In the genomic region with DNA sequence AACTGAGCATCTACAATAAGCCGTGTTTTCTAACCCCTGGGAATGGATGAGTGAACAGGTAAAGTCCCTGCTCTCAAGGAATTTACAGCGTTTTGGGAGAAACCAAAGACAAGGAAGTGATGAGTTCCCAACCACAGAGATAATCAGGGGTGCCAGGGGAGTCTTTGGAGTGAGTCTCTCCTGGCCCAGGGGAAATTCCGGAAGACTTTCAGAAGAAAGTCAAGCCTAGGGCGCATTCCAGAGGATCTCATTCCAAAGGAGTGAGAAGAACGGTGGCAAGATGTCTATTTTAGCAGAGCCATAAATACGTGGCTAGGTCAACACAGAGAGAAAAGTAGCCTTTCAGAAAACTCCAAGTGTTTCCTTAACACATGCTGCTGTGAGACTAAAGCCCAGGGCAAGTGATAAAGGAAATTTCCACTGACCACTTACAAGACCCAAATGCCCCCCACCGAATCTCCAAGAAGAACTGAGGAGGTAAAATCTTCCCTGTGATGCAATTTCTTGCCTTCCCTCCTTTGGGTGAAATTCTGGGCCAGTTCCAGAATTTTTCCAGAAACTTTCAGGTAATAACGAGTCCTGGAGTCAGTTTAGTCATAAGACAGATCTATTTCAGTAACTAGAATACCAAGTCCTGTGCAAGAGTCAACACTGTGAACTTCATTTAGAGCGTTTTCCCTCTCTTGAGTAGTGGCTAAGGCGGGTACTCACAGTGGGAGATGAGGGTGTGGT, we compare ENCODE assay signal across 31 cellular contexts.
A peak's percentile ranks its signal among the peaks of the same experiment; 100 is the strongest.
DNase-seq lines count a peak whose midpoint lies in the region; ATAC-seq, FAIRE-seq and TF ChIP-seq lines count a peak whose summit lies in the region.
"Had no signal": no experiment of that assay in that cellular context is flagged by ENCODE, and none has a peak within 500 bp of the region (broad histone marks: within the 10 kb centered on the region; RNA-seq: fewer than 3 reads in every experiment).

No MANE protein-coding gene starts in this region.

- no peak overlapping the region for H4K8ac ChIP-seq in trophoblast cell (ENCODE audit: low read depth, low read length)

- no peak for TF ChIP-seq POLR2A in vagina (IDR thresholded peaks at IDR 0.05)

- H3K79me1 ChIP-seq in trophoblast cell (ENCODE audit: low read length) = peaks cover 10% of the 10 kb centered on the region

- peak overlapping the region; percentile 80 for H2BK5ac ChIP-seq in trophoblast cell (ENCODE audit: low read depth, low read length, poor library complexity)

- H3K27me3 ChIP-seq in trophoblast cell (ENCODE audit: insufficient read depth, low read length) (no peaks in the 10 kb centered on the region), vagina (no peaks in the 10 kb centered on the region)
- H3K27me3 ChIP-seq: sigmoid colon, upper lobe of right lung had no signal

- no peaks in the 10 kb centered on the region for H3K4me1 Mint-ChIP-seq in activated CD8-positive, alpha-beta memory T cell treated with anti-CD3 and anti-CD28 coated beads, Interleukin-2, amount 10 ng/mL, durations not matched to agents 7 days and 5 days
- H3K4me1 Mint-ChIP-seq: activated naive CD8-positive, alpha-beta T cell treated with anti-CD3 and anti-CD28 coated beads for 36 hours; IgD-negative memory B cell; stimulated activated memory B cell treated with anti-CD40 and anti-IgM and Interleukin-4, amounts not matched to agents 10 μg/mL and 1 μg/mL and 100 μg/mL, for 72 hours had no signal

- H4K12ac ChIP-seq in trophoblast cell (ENCODE audit: low read depth, low read length) = no peak overlapping the region

- no peak overlapping the region for H3K9ac ChIP-seq in trophoblast cell (ENCODE audit: low read length)

- peaks cover 2% of the 10 kb centered on the region for H3K9me3 Mint-ChIP-seq in activated CD8-positive, alpha-beta memory T cell treated with anti-CD3 and anti-CD28 coated beads, Interleukin-2, amount 10 ng/mL, durations not matched to agents 7 days and 5 days (ENCODE audit: low read depth)
- H3K9me3 Mint-ChIP-seq: activated naive CD8-positive, alpha-beta T cell treated with anti-CD3 and anti-CD28 coated beads for 36 hours; stimulated activated memory B cell treated with anti-CD40 and anti-IgM and Interleukin-4, amounts not matched to agents 10 μg/mL and 1 μg/mL and 100 μg/mL, for 72 hours had no signal

- H2AFZ ChIP-seq in trophoblast cell (ENCODE audit: insufficient read depth, low read length, poor library complexity) = no peak overlapping the region

- no peaks in the 10 kb centered on the region for H3K36me3 ChIP-seq in trophoblast cell (ENCODE audit: control insufficient read depth in 1 of 2, insufficient read depth in 2 of 2, low read length in 2 of 2)
- no peaks in the 10 kb centered on the region for H3K36me3 ChIP-seq in vagina
- H3K36me3 ChIP-seq: prostate gland, sigmoid colon, upper lobe of right lung had no signal

- H2AK5ac ChIP-seq in trophoblast cell (ENCODE audit: low read length) = no peak overlapping the region

- no peak overlapping the region for H3K4ac ChIP-seq in trophoblast cell (ENCODE audit: low read depth, low read length)

- ATAC-seq in activated CD8-positive, alpha-beta memory T cell treated with anti-CD3 and anti-CD28 coated beads, Interleukin-2, amount 10 ng/mL, durations not matched to agents 7 days and 5 days = no peak
- no peak for ATAC-seq in GM21526 (IDR thresholded peaks at IDR 0.05; ENCODE audit: low FRiP score, unreplicated experiment)
- ATAC-seq: activated CD8-positive, alpha-beta T cell treated with anti-CD3 and anti-CD28 coated beads, Interleukin-2, amount 10 ng/mL, durations not matched to agents 7 days and 5 days; left lobe of liver; upper lobe of right lung had no signal

- no CpG with 5 or more reads among the region's 10 CpGs for WGBS in trophoblast cell (ENCODE audit: extremely low coverage, insufficient coverage, insufficient read length)

- no peak for TF ChIP-seq CTCF in fibroblast of villous mesenchyme (IDR thresholded peaks at IDR 0.05; ENCODE audit: insufficient read depth, low read depth, low read length)
- no peak for TF ChIP-seq CTCF in vagina (IDR thresholded peaks at IDR 0.05)

- H4K91ac ChIP-seq in trophoblast cell (ENCODE audit: low read depth, low read length) = peak overlapping the region; percentile 78

- H3K27ac ChIP-seq in trophoblast cell (ENCODE audit: low read depth, low read length) (peak overlapping the region; percentile 67), vagina (no peak overlapping the region)
- H3K27ac ChIP-seq: C4-2B, prostate gland, sigmoid colon, SK-N-MC, upper lobe of right lung had no signal

- H3K4me2 ChIP-seq in trophoblast cell (ENCODE audit: low read length) = no peak overlapping the region

- H3K27ac Mint-ChIP-seq in activated CD8-positive, alpha-beta memory T cell treated with anti-CD3 and anti-CD28 coated beads, Interleukin-2, amount 10 ng/mL, durations not matched to agents 7 days and 5 days = no peak overlapping the region
- H3K27ac Mint-ChIP-seq: activated CD8-positive, alpha-beta T cell treated with anti-CD3 and anti-CD28 coated beads, Interleukin-2, amount 10 ng/mL, durations not matched to agents 7 days and 5 days; activated naive CD8-positive, alpha-beta T cell treated with anti-CD3 and anti-CD28 coated beads for 36 hours; IgD-negative memory B cell; stimulated activated memory B cell treated with anti-CD40 and anti-IgM and Interleukin-4, amounts not matched to agents 10 μg/mL and 1 μg/mL and 100 μg/mL, for 72 hours; T-helper 1 cell treated with Interleukin-12 subunit alpha and Interleukin-12 subunit beta and Interleukin-4 antibody, amounts not matched to agents 30 μg/mL and 1 μg/mL, for 36 hours had no signal

- CTCF ChIA-PET in activated CD8-positive, alpha-beta memory T cell treated with anti-CD3 and anti-CD28 coated beads, Interleukin-2, amount 10 ng/mL, durations not matched to agents 7 days and 5 days (lab: Charles Lee) = no interaction called here

- H3K23ac ChIP-seq in trophoblast cell (ENCODE audit: low read length) = peak overlapping the region; percentile 13

- peak overlapping the region; percentile 86 for H2BK12ac ChIP-seq in trophoblast cell (ENCODE audit: low read length)

- no peaks in the 10 kb centered on the region for H3K79me2 ChIP-seq in trophoblast cell (ENCODE audit: control insufficient read depth, insufficient read depth, low read length, poor library complexity)

- H2BK120ac ChIP-seq in trophoblast cell (ENCODE audit: insufficient read depth, low read length, poor library complexity) = peak overlapping the region; percentile 8

- H3K4me1 ChIP-seq in trophoblast cell (ENCODE audit: control insufficient read depth in 1 of 2, insufficient read depth in 2 of 2, low read length in 2 of 2) (peaks cover 7 to 10% of the 10 kb centered on the region in 2 experiments), vagina (no peaks in the 10 kb centered on the region)
- H3K4me1 ChIP-seq: prostate gland, sigmoid colon, upper lobe of right lung had no signal

- H3K36me3 Mint-ChIP-seq in activated CD8-positive, alpha-beta memory T cell treated with anti-CD3 and anti-CD28 coated beads, Interleukin-2, amount 10 ng/mL, durations not matched to agents 7 days and 5 days = no peaks in the 10 kb centered on the region
- H3K36me3 Mint-ChIP-seq: activated naive CD8-positive, alpha-beta T cell treated with anti-CD3 and anti-CD28 coated beads for 36 hours; IgD-negative memory B cell; stimulated activated memory B cell treated with anti-CD40 and anti-IgM and Interleukin-4, amounts not matched to agents 10 μg/mL and 1 μg/mL and 100 μg/mL, for 72 hours had no signal

- H3K4me3 Mint-ChIP-seq in activated CD8-positive, alpha-beta memory T cell treated with anti-CD3 and anti-CD28 coated beads, Interleukin-2, amount 10 ng/mL, durations not matched to agents 7 days and 5 days = no peak overlapping the region
- H3K4me3 Mint-ChIP-seq: activated CD8-positive, alpha-beta T cell treated with anti-CD3 and anti-CD28 coated beads, Interleukin-2, amount 10 ng/mL, durations not matched to agents 7 days and 5 days; activated naive CD8-positive, alpha-beta T cell treated with anti-CD3 and anti-CD28 coated beads for 36 hours; IgD-negative memory B cell; stimulated activated memory B cell treated with anti-CD40 and anti-IgM and Interleukin-4, amounts not matched to agents 10 μg/mL and 1 μg/mL and 100 μg/mL, for 72 hours; T-helper 1 cell treated with Interleukin-12 subunit alpha and Interleukin-12 subunit beta and Interleukin-4 antibody, amounts not matched to agents 30 μg/mL and 1 μg/mL, for 36 hours had no signal

- H3K4me3 ChIP-seq in fibroblast of villous mesenchyme (ENCODE audit: low read depth, low read length) = no peak overlapping the region
- H3K4me3 ChIP-seq in trophoblast cell (ENCODE audit: low read depth, low read length) = no peak overlapping the region
- H3K4me3 ChIP-seq in vagina = no peak overlapping the region
- H3K4me3 ChIP-seq: prostate gland, sigmoid colon, SK-N-MC, upper lobe of right lung had no signal

- peak overlapping the region; percentile 2 for H3K14ac ChIP-seq in trophoblast cell (ENCODE audit: low read length)

- FAIRE-seq in RCC 7860 (lab: Jason Lieb, UNC) = peak; percentile 72
- FAIRE-seq: GM12892 had no signal

- no peaks in the 10 kb centered on the region for H3K27me3 Mint-ChIP-seq in activated CD8-positive, alpha-beta memory T cell treated with anti-CD3 and anti-CD28 coated beads, Interleukin-2, amount 10 ng/mL, durations not matched to agents 7 days and 5 days
- H3K27me3 Mint-ChIP-seq: activated naive CD8-positive, alpha-beta T cell treated with anti-CD3 and anti-CD28 coated beads for 36 hours; IgD-negative memory B cell; stimulated activated memory B cell treated with anti-CD40 and anti-IgM and Interleukin-4, amounts not matched to agents 10 μg/mL and 1 μg/mL and 100 μg/mL, for 72 hours had no signal

- H3K18ac ChIP-seq in trophoblast cell (ENCODE audit: low read length) = peak overlapping the region; percentile 4

- H3K9me3 ChIP-seq in trophoblast cell (ENCODE audit: insufficient read depth, low read depth, low read length) (peaks cover 2% of the 10 kb centered on the region), vagina (no peaks in the 10 kb centered on the region)
- H3K9me3 ChIP-seq: prostate gland, sigmoid colon, upper lobe of right lung had no signal

- intact Hi-C loops in vagina (cut with DNase I) = no loop called here

- DNase-seq in ELF-1 (ENCODE audit: low read depth, low spot score) (peak; percentile 86), RCC 7860 (ENCODE audit: low spot score) (peak; percentile 82), fibroblast of villous mesenchyme (ENCODE audit: low read depth) (peak; percentile 0), trophoblast cell (peak; percentile 94 to 98), vagina (ENCODE audit: extremely low spot score in 2 of 2) (no peak), Kasumi-1 (lab: John Stamatoyannopoulos, UW) (no peak)
- no peak for DNase-seq in activated CD8-positive, alpha-beta memory T cell treated with anti-CD3 and anti-CD28 coated beads, Interleukin-2, amount 10 ng/mL, durations not matched to agents 7 days and 5 days
- DNase-seq: activated CD8-positive, alpha-beta T cell treated with anti-CD3 and anti-CD28 coated beads, Interleukin-2, amount 10 ng/mL, durations not matched to agents 7 days and 5 days; activated effector memory CD4-positive, alpha-beta T cell treated with anti-CD3 and anti-CD28 coated beads, Interleukin-2, amount 50 U/mL, for 16 hours; activated naive CD8-positive, alpha-beta T cell treated with anti-CD3 and anti-CD28 coated beads for 36 hours; aorta; Calu3; caudate nucleus; GOT3; NCI-H1105 treated with DMSO at 0.1 percent for 48 hours; NCI-H2029 treated with DMSO at 0.1 percent for 48 hours; NCI-H2227 treated with DMSO at 0.1 percent for 48 hours; NCI-H774; nucleus accumbens; sigmoid colon; stimulated activated CD4-positive, alpha-beta T cell treated with anti-CD3 and anti-CD28 coated beads, Interleukin-4, amount 100 ng/mL, for 4 hours; upper lobe of right lung had no signal

Comparison
In these comparisons a context has a peak if more than half of its experiments do, and no peak if none do; other contexts are left out.
1. DNase-seq: peak in ELF-1 (single experiment), RCC 7860 (single experiment), fibroblast of villous mesenchyme (single experiment) and trophoblast cell (2 of 2); none in vagina (0 of 2), activated CD8-positive, alpha-beta memory T cell treated with anti-CD3 and anti-CD28 coated beads, Interleukin-2, amount 10 ng/mL, durations not matched to agents 7 days and 5 days (single experiment) and Kasumi-1 (0 of 2).